ENCODE assay signal across 27 cellular contexts in the genomic region with DNA sequence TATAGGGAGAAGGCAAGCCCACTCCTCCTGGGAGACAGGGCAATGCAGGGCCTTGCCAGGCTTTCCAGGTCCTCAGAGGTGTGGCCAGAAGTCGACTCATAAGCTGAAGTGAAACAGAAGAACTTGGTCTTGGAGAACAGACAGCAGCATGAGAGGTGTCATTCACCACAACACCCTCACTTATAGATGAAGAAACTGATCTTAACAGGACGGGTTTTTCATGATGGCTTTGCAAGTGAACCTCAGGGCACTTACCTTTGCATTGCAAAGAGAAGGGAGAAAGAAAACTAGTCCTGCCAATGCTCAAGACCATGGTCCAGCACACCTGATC.
"Had no signal": no experiment of that assay in that cellular context is flagged by ENCODE, and none has a peak within 500 bp of the region (broad histone marks: within the 10 kb centered on the region; RNA-seq: fewer than 3 reads in every experiment).

No MANE protein-coding gene starts in this region.

- H3K4me1 ChIP-seq: pancreas, prostate gland, right atrium auricular region, sigmoid colon, suprapubic skin, testis, tibial artery, transverse colon, upper lobe of right lung, uterus had no signal

- ATAC-seq: naive thymus-derived CD4-positive, alpha-beta T cell; natural killer cell; pancreas; right lobe of liver; stimulated activated memory B cell treated with anti-CD40 and anti-IgM and Interleukin-4, amounts not matched to agents 10 μg/mL and 1 μg/mL and 100 μg/mL, for 72 hours had no signal

- FAIRE-seq: pancreas, small intestine had no signal

- H3K27ac Mint-ChIP-seq: naive thymus-derived CD4-positive, alpha-beta T cell; natural killer cell; nephron; neural progenitor cell; stimulated activated memory B cell treated with anti-CD40 and anti-IgM and Interleukin-4, amounts not matched to agents 10 μg/mL and 1 μg/mL and 100 μg/mL, for 72 hours; stimulated activated naive CD8-positive, alpha-beta T cell treated with anti-CD3 and anti-CD28 coated beads, Interleukin-15, Interleukin-2, amounts not matched to agents 100 ng/mL and 50 ng/mL, for 24 hours; type B pancreatic cell had no signal

- H3K4me3 ChIP-seq: neural progenitor cell, pancreas, prostate gland, right atrium auricular region, right lobe of liver, sigmoid colon, suprapubic skin, testis, tibial artery, transverse colon, upper lobe of right lung, uterus had no signal

- H3K27me3 ChIP-seq: neural progenitor cell, neutrophil, pancreas, right atrium auricular region, right lobe of liver, suprapubic skin, testis, tibial artery, transverse colon, upper lobe of right lung, uterus had no signal

- H2AFZ ChIP-seq: neural progenitor cell had no signal

- H3K4me3 Mint-ChIP-seq: naive thymus-derived CD4-positive, alpha-beta T cell; natural killer cell; nephron; neural progenitor cell; stimulated activated memory B cell treated with anti-CD40 and anti-IgM and Interleukin-4, amounts not matched to agents 10 μg/mL and 1 μg/mL and 100 μg/mL, for 72 hours; stimulated activated naive CD8-positive, alpha-beta T cell treated with anti-CD3 and anti-CD28 coated beads, Interleukin-15, Interleukin-2, amounts not matched to agents 100 ng/mL and 50 ng/mL, for 24 hours; type B pancreatic cell had no signal

- H3K9me3 ChIP-seq: neutrophil, pancreas, prostate gland, right atrium auricular region, right lobe of liver, sigmoid colon, suprapubic skin, testis, tibial artery, transverse colon, upper lobe of right lung, uterus had no signal

- H3K9ac ChIP-seq: neural progenitor cell had no signal

- H3K4me1 Mint-ChIP-seq: natural killer cell; nephron; stimulated activated memory B cell treated with anti-CD40 and anti-IgM and Interleukin-4, amounts not matched to agents 10 μg/mL and 1 μg/mL and 100 μg/mL, for 72 hours had no signal

- H3K36me3 ChIP-seq: neural progenitor cell, neutrophil, pancreas, prostate gland, right atrium auricular region, right lobe of liver, sigmoid colon, suprapubic skin, tibial artery, transverse colon, upper lobe of right lung, uterus had no signal

- H3K4me2 ChIP-seq: neural progenitor cell had no signal

- H3K9me3 Mint-ChIP-seq: naive thymus-derived CD4-positive, alpha-beta T cell; natural killer cell; nephron; neural progenitor cell; stimulated activated memory B cell treated with anti-CD40 and anti-IgM and Interleukin-4, amounts not matched to agents 10 μg/mL and 1 μg/mL and 100 μg/mL, for 72 hours; stimulated activated naive CD8-positive, alpha-beta T cell treated with anti-CD3 and anti-CD28 coated beads, Interleukin-15, Interleukin-2, amounts not matched to agents 100 ng/mL and 50 ng/mL, for 24 hours; type B pancreatic cell had no signal

- H3K27ac ChIP-seq: neural progenitor cell, neutrophil, pancreas, prostate gland, right atrium auricular region, right lobe of liver, sigmoid colon, suprapubic skin, testis, tibial artery, transverse colon, upper lobe of right lung, uterus had no signal

- DNase-seq: naive thymus-derived CD4-positive, alpha-beta T cell; natural killer cell; nucleus accumbens; pancreas; right lobe of liver; sigmoid colon; small intestine; stimulated activated CD4-positive, alpha-beta T cell treated with anti-CD3 and anti-CD28 coated beads, Interleukin-15, amount 100 ng/mL, for 24 hours; stimulated activated CD4-positive, alpha-beta T cell treated with anti-CD3 and anti-CD28 coated beads, Interleukin-2, amount 100 ng/mL, for 24 hours; stimulated activated CD4-positive, alpha-beta T cell treated with anti-CD3 and anti-CD28 coated beads, Interleukin-2, amount 100 ng/mL, for 48 hours; stimulated activated CD4-positive, alpha-beta T cell treated with anti-CD3 and anti-CD28 coated beads, Interleukin-4, amount 100 ng/mL, for 24 hours; stimulated activated naive CD4-positive, alpha-beta T cell; substantia nigra; testis; tibial artery; transverse colon; upper lobe of right lung; uterus had no signal

- H3K36me3 Mint-ChIP-seq: naive thymus-derived CD4-positive, alpha-beta T cell; natural killer cell; neural progenitor cell; stimulated activated memory B cell treated with anti-CD40 and anti-IgM and Interleukin-4, amounts not matched to agents 10 μg/mL and 1 μg/mL and 100 μg/mL, for 72 hours; type B pancreatic cell had no signal

- H3K27me3 Mint-ChIP-seq: type B pancreatic cell had no signal
